ENCODE assay signal across 12 cellular contexts in genomic region chr20:8161262-8162071, GRCh38. TPM values are rescaled to one million over a fixed set of nuclear protein-coding genes. Genes with fewer than 3 reads are reported as not detected.
DNase-seq lines count a peak whose midpoint lies in the region; ATAC-seq and TF ChIP-seq lines count a peak whose summit lies in the region.
"Had no signal": no experiment of that assay in that cellular context is flagged by ENCODE, and none has a peak within 500 bp of the region (broad histone marks: within the 10 kb centered on the region; RNA-seq: fewer than 3 reads in every experiment).

No MANE protein-coding gene starts in this region.

- no peak overlapping the region for H3K4me3 ChIP-seq in BLaER1 treated with 17β-estradiol and CSF1 and Interleukin-3, amounts not matched to agents 10 nM and 100 nM
- peak overlapping the region; percentile 37 for H3K4me3 ChIP-seq in Loucy (ENCODE audit: low read length, poor library complexity, severe bottlenecking)
- H3K4me3 ChIP-seq: GM12878 had no signal

- no peak for TF ChIP-seq CTCF in Loucy (conservative IDR thresholded peaks at IDR 0.05; ENCODE audit: low read length)

- peak overlapping the region in 10 of 11 experiments; percentile 9 to 59 (median 31); a peak in 14 of 22 replicates for H3K4me2 ChIP-seq in BLaER1 treated with 17β-estradiol and CSF1 and Interleukin-3, amounts not matched to agents 10 nM and 100 nM
- peak overlapping the region; percentile 66 for H3K4me2 ChIP-seq in Loucy (ENCODE audit: low read depth, low read length, poor library complexity, severe bottlenecking)

- peaks cover 0 to 1% (median 0%) of the 10 kb centered on the region in 5 donors for H3K27me3 Mint-ChIP-seq in naive thymus-derived CD8-positive, alpha-beta T cell
- H3K27me3 Mint-ChIP-seq: central memory CD8-positive, alpha-beta T cell had no signal

- H3K27me3 ChIP-seq in BLaER1 treated with 17β-estradiol and CSF1 and Interleukin-3, amounts not matched to agents 10 nM and 100 nM, result no peaks in the 10 kb centered on the region
- H3K27me3 ChIP-seq in Loucy (ENCODE audit: insufficient read depth, low read length, poor library complexity, severe bottlenecking), result no peaks in the 10 kb centered on the region

- H3K9me3 Mint-ChIP-seq in naive thymus-derived CD8-positive, alpha-beta T cell, result peaks cover 0 to 9% (median 3%) of the 10 kb centered on the region in 9 donors
- H3K9me3 Mint-ChIP-seq: central memory CD8-positive, alpha-beta T cell had no signal

- peak overlapping the region in 1 of 11 experiments; percentile 10; a peak in 2 of 22 replicates for H3K27ac ChIP-seq in BLaER1 treated with 17β-estradiol and CSF1 and Interleukin-3, amounts not matched to agents 10 nM and 100 nM

- H4K20me1 ChIP-seq in BLaER1 treated with 17β-estradiol and CSF1 and Interleukin-3, amounts not matched to agents 10 nM and 100 nM, result no peaks in the 10 kb centered on the region
- no peaks in the 10 kb centered on the region for H4K20me1 ChIP-seq in Loucy (ENCODE audit: insufficient read depth, low read length, poor library complexity, severe bottlenecking)

- H3F3A ChIP-seq in Loucy (ENCODE audit: low read depth), result no peaks in the 10 kb centered on the region

- H3K4me3 Mint-ChIP-seq in naive thymus-derived CD8-positive, alpha-beta T cell, result peak overlapping the region in 4 of 10 donors; percentile 26 to 66 (median 36)
- H3K4me3 Mint-ChIP-seq: central memory CD8-positive, alpha-beta T cell; memory B cell had no signal

- POLR2A ChIA-PET in naive thymus-derived CD8-positive, alpha-beta T cell (lab: Charles Lee), result no interaction called here

- peaks cover 18 to 35% (median 29%) of the 10 kb centered on the region in 11 experiments for H3K9me3 ChIP-seq in BLaER1 treated with 17β-estradiol and CSF1 and Interleukin-3, amounts not matched to agents 10 nM and 100 nM (replicated peaks in 1 of 11)
- peaks cover 7% of the 10 kb centered on the region; the same call in 1 of the 2 replicates for H3K9me3 ChIP-seq in Loucy (ENCODE audit: insufficient read depth, low read depth, low read length)

- H3K9me2 ChIP-seq in Loucy (replicated peaks; ENCODE audit: low read depth, low read length), result no peaks in the 10 kb centered on the region

- ATAC-seq in naive thymus-derived CD8-positive, alpha-beta T cell, result no peak
- no peak for ATAC-seq in HG03521 (IDR thresholded peaks at IDR 0.05; ENCODE audit: unreplicated experiment)
- no peak for ATAC-seq in HG02623 (IDR thresholded peaks at IDR 0.05; ENCODE audit: unreplicated experiment)
- ATAC-seq: GM12878 had no signal

- H3K4me1 Mint-ChIP-seq in naive thymus-derived CD8-positive, alpha-beta T cell, result peaks cover 6 to 24% (median 17%) of the 10 kb centered on the region in 4 donors
- H3K4me1 Mint-ChIP-seq: memory B cell had no signal

- H3K9ac ChIP-seq in BLaER1 treated with 17β-estradiol and CSF1 and Interleukin-3, amounts not matched to agents 10 nM and 100 nM, result no peak overlapping the region
- H3K9ac ChIP-seq in Loucy (ENCODE audit: low read depth, low read length, poor library complexity, severe bottlenecking), result peak overlapping the region; percentile 6

- peaks cover 0 to 4% (median 2%) of the 10 kb centered on the region in 3 donors for H3K36me3 Mint-ChIP-seq in naive thymus-derived CD8-positive, alpha-beta T cell

- H3K79me2 ChIP-seq in Loucy (ENCODE audit: insufficient read depth, low read length), result peaks cover 43% of the 10 kb centered on the region

- H2AFZ ChIP-seq in Loucy (ENCODE audit: low read length), result no peak overlapping the region

- peaks cover 8 to 20% (median 16%) of the 10 kb centered on the region in 10 experiments for H3K4me1 ChIP-seq in BLaER1 treated with 17β-estradiol and CSF1 and Interleukin-3, amounts not matched to agents 10 nM and 100 nM
- peaks cover 27% of the 10 kb centered on the region for H3K4me1 ChIP-seq in Loucy (ENCODE audit: insufficient read depth, low read length, poor library complexity, severe bottlenecking)

- peak; percentile 46 to 65 for DNase-seq in dermis microvascular lymphatic vessel endothelial cell (ENCODE audit: low read depth in 2 of 2)
- DNase-seq in naive thymus-derived CD8-positive, alpha-beta T cell, result no peak
- DNase-seq in NCI-H2196 treated with DMSO at 0.1 percent for 48 hours (lab: John Stamatoyannopoulos, UW; ENCODE audit: unreplicated experiment), result no peak
- no peak for DNase-seq in HUDEP-2 (lab: John Stamatoyannopoulos, UW; ENCODE audit: unreplicated experiment in 76 of 76)
- DNase-seq: C1 segment of cervical spinal cord had no signal

- H3K36me3 ChIP-seq in BLaER1 treated with 17β-estradiol and CSF1 and Interleukin-3, amounts not matched to agents 10 nM and 100 nM, result peaks cover 0 to 34% (median 13%) of the 10 kb centered on the region in 11 experiments; a peak in 15 of 22 replicates
- H3K36me3 ChIP-seq in Loucy (ENCODE audit: insufficient read depth, low read length), result no peaks in the 10 kb centered on the region

- H3K27ac Mint-ChIP-seq in naive thymus-derived CD8-positive, alpha-beta T cell, result peak overlapping the region in 9 of 10 donors; percentile 11 to 74 (median 44)
- H3K27ac Mint-ChIP-seq: memory B cell had no signal

RNA-seq across cellular contexts. Expression of gene PLCB1, which starts 29.4 kb away (rescaled TPM):
- 10.9 and 13.1 TPM in 2 replicates for total RNA-seq in dermis microvascular lymphatic vessel endothelial cell
- 1 to 10 TPM; 2.6 to 3.8 TPM for total RNA-seq in naive thymus-derived CD8-positive, alpha-beta T cell
- polyA plus RNA-seq in naive thymus-derived CD8-positive, alpha-beta T cell, result 1 to 10 TPM; 1.4 to 3.0 (median 2.8) TPM

Comparison
In these comparisons a context has a peak if more than half of its experiments do, and no peak if none do; other contexts are left out.
1. DNase-seq: peak in dermis microvascular lymphatic vessel endothelial cell (2 of 2); none in naive thymus-derived CD8-positive, alpha-beta T cell (0 of 10), NCI-H2196 treated with DMSO at 0.1 percent for 48 hours (single experiment) and HUDEP-2 (0 of 76).